ENCODE assay signal across 12 cellular contexts in the genomic region with DNA sequence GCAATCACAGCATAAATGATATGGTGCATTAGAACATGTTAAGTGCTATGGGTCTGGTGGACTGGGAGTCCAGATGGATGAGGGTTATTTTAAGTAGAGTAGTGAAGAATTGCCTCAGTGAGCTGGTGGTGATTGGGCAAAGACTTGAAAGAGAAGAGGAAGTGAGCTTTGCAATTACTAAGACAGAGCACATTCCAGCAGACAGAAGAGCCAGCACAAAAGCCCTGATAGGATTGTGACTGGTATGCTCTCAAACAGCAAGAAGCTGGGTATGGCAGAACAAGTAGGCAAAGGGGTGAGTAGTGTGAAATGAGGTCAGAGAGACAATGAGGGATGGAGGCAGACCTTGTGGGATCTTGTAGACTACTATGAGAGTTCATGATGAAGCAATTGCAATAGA. TPM values are rescaled to one million over a fixed set of nuclear protein-coding genes. Genes with fewer than 3 reads are reported as not detected.
DNase-seq lines count a peak whose midpoint lies in the region; ATAC-seq lines count a peak whose summit lies in the region.
"Had no signal": no experiment of that assay in that cellular context is flagged by ENCODE, and none has a peak within 500 bp of the region (broad histone marks: within the 10 kb centered on the region; RNA-seq: fewer than 3 reads in every experiment).

No MANE protein-coding gene starts in this region.

- ATAC-seq in HG03378 (IDR thresholded peaks at IDR 0.05; ENCODE audit: unreplicated experiment) = no peak
- no peak for ATAC-seq in GM19328 (IDR thresholded peaks at IDR 0.05; ENCODE audit: unreplicated experiment)
- ATAC-seq in GM18498 (IDR thresholded peaks at IDR 0.05; ENCODE audit: unreplicated experiment) = no peak

- peak; percentile 85 for DNase-seq in ELR (ENCODE audit: low read depth)
- peak; percentile 63 to 91 for DNase-seq in NOMO-1 (lab: John Stamatoyannopoulos, UW; ENCODE audit: unreplicated experiment in 2 of 2)
- DNase-seq in dermis blood vessel endothelial cell = peak; percentile 59
- no peak for DNase-seq in middle frontal gyrus (ENCODE audit: extremely low spot score, low spot score)
- DNase-seq: cerebellar nuclear complex, NCI-H2171 treated with DMSO at 0.1 percent for 48 hours, occipital lobe, uterus had no signal

- no peak overlapping the region for H3K4me3 ChIP-seq in mesodermal cell (ENCODE audit: extremely low read depth, insufficient read depth, low read length, poor library complexity, severe bottlenecking)
- H3K4me3 ChIP-seq: uterus had no signal

- peaks cover 2% of the 10 kb centered on the region for H3K36me3 ChIP-seq in mesodermal cell (ENCODE audit: control insufficient read depth, insufficient read depth, low read length)
- H3K36me3 ChIP-seq: uterus had no signal

- no peaks in the 10 kb centered on the region for H3K9me3 ChIP-seq in mesodermal cell (ENCODE audit: control insufficient read depth, low read length)
- H3K9me3 ChIP-seq: uterus had no signal

- H3K27ac ChIP-seq in mesodermal cell (ENCODE audit: low read depth, low read length, severe bottlenecking) = peak overlapping the region; percentile 26
- H3K27ac ChIP-seq: uterus had no signal

- peaks cover 4% of the 10 kb centered on the region for H3K4me1 ChIP-seq in mesodermal cell (ENCODE audit: control insufficient read depth, insufficient read depth, low read length, poor library complexity, severe bottlenecking)

RNA-seq across cellular contexts. Expression of gene ACKR4, which starts 2.0 kb away (rescaled TPM):
- 0.85 and 0.93 TPM in 2 replicates for total RNA-seq in dermis blood vessel endothelial cell
- not detected for polyA plus RNA-seq in mesodermal cell (2013, experiment 1 of 2)
- polyA plus RNA-seq in mesodermal cell (2013, experiment 2 of 2) = not detected
